In genomic region chr19:33683881-33684549, GRCh38 we compare ENCODE assay signal across 10 cellular contexts.
DNase-seq lines count a peak whose midpoint lies in the region; ATAC-seq and TF ChIP-seq lines count a peak whose summit lies in the region.
"Had no signal": no experiment of that assay in that cellular context is flagged by ENCODE, and none has a peak within 500 bp of the region (broad histone marks: within the 10 kb centered on the region; RNA-seq: fewer than 3 reads in every experiment).

No MANE protein-coding gene starts in this region.

- H3K4ac ChIP-seq in trophoblast cell (ENCODE audit: low read depth, low read length) = no peak overlapping the region

- H3K27me3 ChIP-seq in foreskin keratinocyte = peaks cover 10% of the 10 kb centered on the region
- no peaks in the 10 kb centered on the region for H3K27me3 ChIP-seq in trophoblast cell (ENCODE audit: insufficient read depth, low read length)
- H3K27me3 ChIP-seq: ovary, Peyer's patch had no signal

- H2AFZ ChIP-seq in trophoblast cell (ENCODE audit: insufficient read depth, low read length, poor library complexity) = no peak overlapping the region

- H2BK120ac ChIP-seq in trophoblast cell (ENCODE audit: insufficient read depth, low read length, poor library complexity) = no peak overlapping the region

- ATAC-seq in foreskin keratinocyte (peak; percentile 68), HG02759 (IDR thresholded peaks at IDR 0.05; ENCODE audit: unreplicated experiment) (no peak)

- no peaks in the 10 kb centered on the region for H3K79me2 ChIP-seq in trophoblast cell (ENCODE audit: control insufficient read depth, insufficient read depth, low read length, poor library complexity)

- H3K23ac ChIP-seq in trophoblast cell (ENCODE audit: low read length) = no peak overlapping the region

- H3K4me1 ChIP-seq in foreskin keratinocyte = no peaks in the 10 kb centered on the region
- H3K4me1 ChIP-seq in trophoblast cell (ENCODE audit: control insufficient read depth in 1 of 2, insufficient read depth in 2 of 2, low read length in 2 of 2) = peaks cover 3 to 4% of the 10 kb centered on the region in 2 experiments
- H3K4me1 ChIP-seq: Peyer's patch had no signal

- H3K4me2 ChIP-seq in trophoblast cell (ENCODE audit: low read length) = no peak overlapping the region

- H2AK5ac ChIP-seq in trophoblast cell (ENCODE audit: low read length) = no peak overlapping the region

- H4K91ac ChIP-seq in trophoblast cell (ENCODE audit: low read depth, low read length) = no peak overlapping the region

- no peak overlapping the region for H3K4me3 ChIP-seq in trophoblast cell (ENCODE audit: low read depth, low read length)
- H3K4me3 ChIP-seq: ovary, Peyer's patch had no signal

- H2BK5ac ChIP-seq in trophoblast cell (ENCODE audit: low read depth, low read length, poor library complexity) = no peak overlapping the region

- no peak overlapping the region for H3K27ac ChIP-seq in foreskin keratinocyte
- no peak overlapping the region for H3K27ac ChIP-seq in trophoblast cell (ENCODE audit: low read depth, low read length)
- H3K27ac ChIP-seq: ovary, Peyer's patch had no signal

- no peak for TF ChIP-seq CTCF in foreskin keratinocyte (conservative IDR thresholded peaks at IDR 0.05)

- WGBS in trophoblast cell (ENCODE audit: extremely low coverage, insufficient coverage, insufficient read length) = no CpG with 5 or more reads among the region's 24 CpGs

- no peaks in the 10 kb centered on the region for H3K36me3 ChIP-seq in trophoblast cell (ENCODE audit: control insufficient read depth in 1 of 2, insufficient read depth in 2 of 2, low read length in 2 of 2)
- H3K36me3 ChIP-seq: ovary, Peyer's patch had no signal

- peak; percentile 76 for DNase-seq in NCI-H2227 (lab: John Stamatoyannopoulos, UW; ENCODE audit: unreplicated experiment)
- DNase-seq in NCI-H2227 treated with DMSO at 0.1 percent for 48 hours (lab: John Stamatoyannopoulos, UW) = no peak
- peak; percentile 1 to 10 for DNase-seq in foreskin keratinocyte
- peak; percentile 11 to 55 for DNase-seq in trophoblast cell
- DNase-seq in SHP77 treated with DMSO at 0.1 percent for 48 hours (lab: John Stamatoyannopoulos, UW) = no peak
- DNase-seq in NCI-H1694 (lab: John Stamatoyannopoulos, UW) = no peak
- DNase-seq: Peyer's patch had no signal

- no peak overlapping the region for H3K14ac ChIP-seq in trophoblast cell (ENCODE audit: low read length)

- H3K18ac ChIP-seq in trophoblast cell (ENCODE audit: low read length) = no peak overlapping the region

- H4K12ac ChIP-seq in trophoblast cell (ENCODE audit: low read depth, low read length) = no peak overlapping the region

- H2BK12ac ChIP-seq in trophoblast cell (ENCODE audit: low read length) = no peak overlapping the region

- no peaks in the 10 kb centered on the region for H3K9me3 ChIP-seq in trophoblast cell (ENCODE audit: insufficient read depth, low read depth, low read length)
- H3K9me3 ChIP-seq: ovary, Peyer's patch had no signal

- H3K79me1 ChIP-seq in trophoblast cell (ENCODE audit: low read length) = no peaks in the 10 kb centered on the region

- H3K9ac ChIP-seq in trophoblast cell (ENCODE audit: low read length) = no peak overlapping the region

- no peak overlapping the region for H4K8ac ChIP-seq in trophoblast cell (ENCODE audit: low read depth, low read length)

TF ChIP-seq in PFSK-1, 5 proteins besides CTCF, POLR2A, EP300 and RAD21:
- TF ChIP-seq TAF1 (IDR thresholded peaks at IDR 0.05; ENCODE audit: borderline replicate concordance, insufficient read depth, low read length) = no peak
- TF ChIP-seq REST (IDR thresholded peaks at IDR 0.05; ENCODE audit: insufficient read depth in 1 of 2, low read depth in 2 of 2, low read length in 2 of 2) = peak; percentile 81 to 91

Comparison
In these comparisons a context has a peak if more than half of its experiments do, and no peak if none do; other contexts are left out.
1. DNase-seq: peak in NCI-H2227 (single experiment), foreskin keratinocyte (2 of 2) and trophoblast cell (2 of 2); none in NCI-H2227 treated with DMSO at 0.1 percent for 48 hours (single experiment), SHP77 treated with DMSO at 0.1 percent for 48 hours (single experiment) and NCI-H1694 (single experiment).